ENCODE assay signal across 8 cellular contexts in the genomic region with DNA sequence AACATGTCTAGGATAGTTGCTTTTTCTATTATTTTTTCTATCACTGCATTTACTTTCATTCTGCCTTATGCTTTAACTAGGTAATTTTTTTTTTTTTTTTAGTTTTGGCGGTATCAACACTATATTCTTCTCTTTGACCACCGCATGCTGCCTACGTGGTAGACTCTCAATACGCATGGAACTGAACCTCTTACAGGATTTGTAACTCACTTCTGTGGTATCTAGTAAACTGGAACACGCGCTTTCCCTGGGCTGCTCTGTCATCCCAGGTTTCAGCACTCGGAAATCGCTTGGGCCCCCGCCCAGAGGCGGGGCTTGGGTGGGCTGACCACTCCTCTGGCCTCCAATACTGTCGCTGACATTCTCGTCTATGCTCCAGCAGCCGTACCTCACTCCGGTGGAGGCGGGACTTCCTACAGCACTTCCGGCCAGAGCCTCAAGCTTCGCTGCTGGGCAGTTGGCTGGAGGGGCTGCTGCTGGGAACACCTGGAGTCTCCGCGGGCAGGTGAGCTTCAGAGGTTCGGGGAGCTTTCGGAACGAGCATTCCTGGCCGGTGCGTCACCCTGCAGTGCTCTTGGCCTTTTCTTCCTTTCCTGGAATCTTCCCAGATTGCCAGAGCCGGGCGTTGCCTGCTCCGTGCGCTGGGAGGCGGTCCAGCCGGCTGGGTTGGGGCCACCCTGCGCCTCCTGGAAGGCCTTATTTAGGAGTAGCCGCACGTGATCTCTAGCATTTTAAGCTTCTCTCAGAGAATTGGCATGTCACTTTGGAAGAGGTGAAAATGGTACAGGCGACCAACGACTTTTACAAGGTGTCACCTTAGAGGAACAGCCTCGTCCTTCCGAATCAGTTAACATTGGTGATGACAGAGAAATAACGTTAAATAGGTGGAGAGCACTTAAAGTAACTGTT. TPM values are rescaled to one million over a fixed set of nuclear protein-coding genes. Genes with fewer than 3 reads are reported as not detected.
DNase-seq lines count a peak whose midpoint lies in the region; ATAC-seq and TF ChIP-seq lines count a peak whose summit lies in the region.

A gene with protein sequence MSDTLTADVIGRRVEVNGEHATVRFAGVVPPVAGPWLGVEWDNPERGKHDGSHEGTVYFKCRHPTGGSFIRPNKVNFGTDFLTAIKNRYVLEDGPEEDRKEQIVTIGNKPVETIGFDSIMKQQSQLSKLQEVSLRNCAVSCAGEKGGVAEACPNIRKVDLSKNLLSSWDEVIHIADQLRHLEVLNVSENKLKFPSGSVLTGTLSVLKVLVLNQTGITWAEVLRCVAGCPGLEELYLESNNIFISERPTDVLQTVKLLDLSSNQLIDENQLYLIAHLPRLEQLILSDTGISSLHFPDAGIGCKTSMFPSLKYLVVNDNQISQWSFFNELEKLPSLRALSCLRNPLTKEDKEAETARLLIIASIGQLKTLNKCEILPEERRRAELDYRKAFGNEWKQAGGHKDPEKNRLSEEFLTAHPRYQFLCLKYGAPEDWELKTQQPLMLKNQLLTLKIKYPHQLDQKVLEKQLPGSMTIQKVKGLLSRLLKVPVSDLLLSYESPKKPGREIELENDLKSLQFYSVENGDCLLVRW (plus strand): TSS at position 428 of the 909 bp plus-strand sequence. CDS start 12,623 bp downstream, outside the sequence.

- no peaks in the 10 kb centered on the region for H3K9me3 ChIP-seq in sigmoid colon

- TF ChIP-seq EP300 in sigmoid colon (IDR thresholded peaks at IDR 0.05), result no peak

- peak; percentile 42 for TF ChIP-seq CTCF in brain microvascular endothelial cell (IDR thresholded peaks at IDR 0.05; ENCODE audit: low read depth, low read length, missing control alignments)
- TF ChIP-seq CTCF in sigmoid colon (IDR thresholded peaks at IDR 0.05), result no peak

- DNase-seq in 8988T (peak; percentile 71), NCI-H2107 treated with DMSO at 0.1 percent for 48 hours (lab: John Stamatoyannopoulos, UW; ENCODE audit: unreplicated experiment) (peak; percentile 98), UCSD-AML1 (lab: John Stamatoyannopoulos, UW; ENCODE audit: unreplicated experiment) (peak; percentile 96), brain microvascular endothelial cell (peak; percentile 98), iPS DF 4.7 (ENCODE audit: extremely low read depth, low spot score) (peak; percentile 97), sigmoid colon (peak; percentile 98)

- in situ Hi-C loops in brain microvascular endothelial cell (cut with HindIII; ENCODE audit: low pct_ligation_motif_present, low sequenced_read_pairs), result no loop called here

- H3K36me3 ChIP-seq in brain microvascular endothelial cell (replicated peaks) (no peaks in the 10 kb centered on the region), sigmoid colon (no peaks in the 10 kb centered on the region)

- ATAC-seq in GM18520 (IDR thresholded peaks at IDR 0.05; ENCODE audit: unreplicated experiment), result peak; percentile 100
- peak; percentile 100 for ATAC-seq in HG03064 (IDR thresholded peaks at IDR 0.05; ENCODE audit: low read depth, unreplicated experiment)

- peaks cover 0 to 7% (median 6%) of the 10 kb centered on the region in 4 donors for H3K4me1 ChIP-seq in sigmoid colon

- 0% methylated on average over 38 of the region's 38 CpGs for WGBS in sigmoid colon, 2 donors

- intact Hi-C loops in sigmoid colon (cut with DNase I), result loop anchor here (1.0 to 5.0 kb wide), 2 partner anchors 39 to 50 kb away; a partner anchor contains a TSS

- TF ChIP-seq POLR2A in sigmoid colon (IDR thresholded peaks at IDR 0.05), result peak in 1 of 2 donors; percentile 77

- peak within 1 kb of the TSS; percentile 84 for H3K4me3 ChIP-seq in brain microvascular endothelial cell (ENCODE audit: low read depth, low read length)
- H3K4me3 ChIP-seq in sigmoid colon, result peak within 1 kb of the TSS; percentile 60 to 75 (median 64)

- no peaks in the 10 kb centered on the region for H3K27me3 ChIP-seq in brain microvascular endothelial cell (replicated peaks)
- no peaks in the 10 kb centered on the region for H3K27me3 ChIP-seq in sigmoid colon

- peak within 1 kb of the TSS; percentile 84 for H3K27ac ChIP-seq in brain microvascular endothelial cell
- peak within 1 kb of the TSS; percentile 77 to 85 (median 81) for H3K27ac ChIP-seq in sigmoid colon

RNA-seq across cellular contexts. Expression of the gene that starts here (rescaled TPM):
- total RNA-seq in sigmoid colon, result 10 to 100 TPM; 16.3 to 21.9 (median 17.7) TPM
- polyA plus RNA-seq in sigmoid colon, result 10 to 100 TPM; 14.4 to 24.3 (median 14.6) TPM

Comparison
In these comparisons a context has a peak if more than half of its experiments do, and no peak if none do; other contexts are left out.
1. Peak in every context shown above with its lines: DNase-seq, ATAC-seq, H3K4me3 ChIP-seq and H3K27ac ChIP-seq.